ENCODE assay signal across 1 cellular context in the genomic region with DNA sequence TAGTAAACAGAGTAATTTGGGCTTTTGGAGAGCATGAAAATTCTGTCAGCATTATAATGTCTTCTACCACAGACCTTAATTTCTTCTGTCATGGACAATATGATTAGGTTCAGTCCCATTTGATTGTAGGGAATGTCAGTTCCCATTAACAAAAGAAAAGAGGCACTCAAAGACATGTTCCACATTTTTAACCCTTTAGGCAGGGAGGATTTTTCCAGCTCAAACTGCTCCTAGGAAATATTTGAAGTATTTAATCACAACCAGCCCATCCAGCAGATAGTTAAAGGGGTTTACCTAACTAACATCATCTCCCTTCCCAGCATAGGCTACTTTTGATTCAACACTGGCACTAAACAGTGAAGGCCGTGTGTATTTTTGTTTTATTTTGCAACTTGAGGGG.
TF ChIP-seq lines count a peak whose summit lies in the region.

No MANE protein-coding gene starts in this region.

TF ChIP-seq in WTC11, 78 proteins besides CTCF, POLR2A, EP300 and RAD21 (continued from another document):
- TF ChIP-seq FOXP4 (CRISPR knock-in tag; IDR thresholded peaks at IDR 0.05) (no peak), GRHL2 (CRISPR knock-in tag; IDR thresholded peaks at IDR 0.05; ENCODE audit: insufficient replicate concordance, severe bottlenecking) (no peak), OVOL2 (CRISPR knock-in tag; IDR thresholded peaks at IDR 0.05; ENCODE audit: borderline replicate concordance) (no peak), NFATC4 (CRISPR knock-in tag; IDR thresholded peaks at IDR 0.05) (no peak), ESRRA (CRISPR knock-in tag; IDR thresholded peaks at IDR 0.05; ENCODE audit: borderline replicate concordance) (no peak), ZNF121 (CRISPR knock-in tag; IDR thresholded peaks at IDR 0.05) (no peak), FOXP1 (CRISPR knock-in tag; IDR thresholded peaks at IDR 0.05; ENCODE audit: borderline replicate concordance) (no peak), E2F4 (CRISPR knock-in tag; IDR thresholded peaks at IDR 0.05; ENCODE audit: borderline replicate concordance, low read depth) (no peak), ZNF232 (CRISPR knock-in tag; IDR thresholded peaks at IDR 0.05) (no peak), ZNF281 (CRISPR knock-in tag; IDR thresholded peaks at IDR 0.05) (no peak), MLX (CRISPR knock-in tag; IDR thresholded peaks at IDR 0.05) (no peak), ZNF219 (CRISPR knock-in tag; IDR thresholded peaks at IDR 0.05; ENCODE audit: borderline replicate concordance) (no peak), FOXK1 (CRISPR knock-in tag; IDR thresholded peaks at IDR 0.05) (no peak)
- TF ChIP-seq, protein P1, sequence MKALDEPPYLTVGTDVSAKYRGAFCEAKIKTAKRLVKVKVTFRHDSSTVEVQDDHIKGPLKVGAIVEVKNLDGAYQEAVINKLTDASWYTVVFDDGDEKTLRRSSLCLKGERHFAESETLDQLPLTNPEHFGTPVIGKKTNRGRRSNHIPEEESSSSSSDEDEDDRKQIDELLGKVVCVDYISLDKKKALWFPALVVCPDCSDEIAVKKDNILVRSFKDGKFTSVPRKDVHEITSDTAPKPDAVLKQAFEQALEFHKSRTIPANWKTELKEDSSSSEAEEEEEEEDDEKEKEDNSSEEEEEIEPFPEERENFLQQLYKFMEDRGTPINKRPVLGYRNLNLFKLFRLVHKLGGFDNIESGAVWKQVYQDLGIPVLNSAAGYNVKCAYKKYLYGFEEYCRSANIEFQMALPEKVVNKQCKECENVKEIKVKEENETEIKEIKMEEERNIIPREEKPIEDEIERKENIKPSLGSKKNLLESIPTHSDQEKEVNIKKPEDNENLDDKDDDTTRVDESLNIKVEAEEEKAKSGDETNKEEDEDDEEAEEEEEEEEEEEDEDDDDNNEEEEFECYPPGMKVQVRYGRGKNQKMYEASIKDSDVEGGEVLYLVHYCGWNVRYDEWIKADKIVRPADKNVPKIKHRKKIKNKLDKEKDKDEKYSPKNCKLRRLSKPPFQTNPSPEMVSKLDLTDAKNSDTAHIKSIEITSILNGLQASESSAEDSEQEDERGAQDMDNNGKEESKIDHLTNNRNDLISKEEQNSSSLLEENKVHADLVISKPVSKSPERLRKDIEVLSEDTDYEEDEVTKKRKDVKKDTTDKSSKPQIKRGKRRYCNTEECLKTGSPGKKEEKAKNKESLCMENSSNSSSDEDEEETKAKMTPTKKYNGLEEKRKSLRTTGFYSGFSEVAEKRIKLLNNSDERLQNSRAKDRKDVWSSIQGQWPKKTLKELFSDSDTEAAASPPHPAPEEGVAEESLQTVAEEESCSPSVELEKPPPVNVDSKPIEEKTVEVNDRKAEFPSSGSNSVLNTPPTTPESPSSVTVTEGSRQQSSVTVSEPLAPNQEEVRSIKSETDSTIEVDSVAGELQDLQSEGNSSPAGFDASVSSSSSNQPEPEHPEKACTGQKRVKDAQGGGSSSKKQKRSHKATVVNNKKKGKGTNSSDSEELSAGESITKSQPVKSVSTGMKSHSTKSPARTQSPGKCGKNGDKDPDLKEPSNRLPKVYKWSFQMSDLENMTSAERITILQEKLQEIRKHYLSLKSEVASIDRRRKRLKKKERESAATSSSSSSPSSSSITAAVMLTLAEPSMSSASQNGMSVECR (CRISPR knock-in tag; IDR thresholded peaks at IDR 0.05; ENCODE audit: borderline replicate concordance): no peak
- TF ChIP-seq, protein P2, sequence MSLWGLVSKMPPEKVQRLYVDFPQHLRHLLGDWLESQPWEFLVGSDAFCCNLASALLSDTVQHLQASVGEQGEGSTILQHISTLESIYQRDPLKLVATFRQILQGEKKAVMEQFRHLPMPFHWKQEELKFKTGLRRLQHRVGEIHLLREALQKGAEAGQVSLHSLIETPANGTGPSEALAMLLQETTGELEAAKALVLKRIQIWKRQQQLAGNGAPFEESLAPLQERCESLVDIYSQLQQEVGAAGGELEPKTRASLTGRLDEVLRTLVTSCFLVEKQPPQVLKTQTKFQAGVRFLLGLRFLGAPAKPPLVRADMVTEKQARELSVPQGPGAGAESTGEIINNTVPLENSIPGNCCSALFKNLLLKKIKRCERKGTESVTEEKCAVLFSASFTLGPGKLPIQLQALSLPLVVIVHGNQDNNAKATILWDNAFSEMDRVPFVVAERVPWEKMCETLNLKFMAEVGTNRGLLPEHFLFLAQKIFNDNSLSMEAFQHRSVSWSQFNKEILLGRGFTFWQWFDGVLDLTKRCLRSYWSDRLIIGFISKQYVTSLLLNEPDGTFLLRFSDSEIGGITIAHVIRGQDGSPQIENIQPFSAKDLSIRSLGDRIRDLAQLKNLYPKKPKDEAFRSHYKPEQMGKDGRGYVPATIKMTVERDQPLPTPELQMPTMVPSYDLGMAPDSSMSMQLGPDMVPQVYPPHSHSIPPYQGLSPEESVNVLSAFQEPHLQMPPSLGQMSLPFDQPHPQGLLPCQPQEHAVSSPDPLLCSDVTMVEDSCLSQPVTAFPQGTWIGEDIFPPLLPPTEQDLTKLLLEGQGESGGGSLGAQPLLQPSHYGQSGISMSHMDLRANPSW (CRISPR knock-in tag; conservative IDR thresholded peaks at IDR 0.05; ENCODE audit: low read depth): no peak
